Comparison of ENCODE assay signal across 11 cellular contexts in the genomic region with DNA sequence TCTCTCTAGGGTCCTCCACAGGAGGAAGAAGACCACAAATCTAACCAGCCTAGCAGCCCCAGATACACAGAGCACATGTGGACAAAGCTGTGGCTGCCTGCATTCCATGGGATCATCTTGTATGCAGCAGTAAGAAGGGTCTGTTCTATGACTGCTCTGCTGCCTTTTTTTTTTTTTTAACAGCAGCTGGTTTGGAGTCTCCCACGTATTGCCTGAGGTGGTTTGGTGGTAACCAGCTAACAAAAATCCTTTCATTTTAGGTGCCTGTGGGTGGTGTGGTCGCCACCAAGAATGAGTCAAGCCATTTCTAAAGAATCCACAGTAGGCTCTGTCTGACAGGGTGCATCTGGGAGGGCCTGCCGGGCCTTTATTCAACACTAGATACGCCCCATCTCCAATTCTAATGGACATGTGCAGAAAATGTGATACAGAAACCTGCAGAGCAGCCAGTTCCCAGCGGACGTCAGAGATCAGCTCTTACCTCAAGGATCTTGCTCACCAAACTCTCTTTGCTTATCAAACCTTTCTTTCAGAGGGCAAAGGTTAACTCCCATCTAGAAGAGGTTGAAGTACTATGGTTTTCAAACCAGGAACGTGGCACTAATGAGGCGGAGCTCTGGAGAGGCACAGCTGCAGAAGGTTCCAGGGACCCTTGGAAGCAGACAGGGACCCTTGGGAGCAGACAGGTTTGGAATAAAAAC. TPM values are rescaled to one million over a fixed set of nuclear protein-coding genes. Genes with fewer than 3 reads are reported as not detected.
DNase-seq lines count a peak whose midpoint lies in the region; ATAC-seq and TF ChIP-seq lines count a peak whose summit lies in the region.
"Had no signal": no experiment of that assay in that cellular context is flagged by ENCODE, and none has a peak within 500 bp of the region (broad histone marks: within the 10 kb centered on the region; RNA-seq: fewer than 3 reads in every experiment).

No MANE protein-coding gene starts in this region.

- DNase-seq in HPDE6-E6E7 (ENCODE audit: extremely low spot score): peak; percentile 28
- DNase-seq in activated CD4-positive, CD25-positive, alpha-beta regulatory T cell treated with anti-CD3 and anti-CD28 coated beads, Interleukin-2, amount 50 U/mL, for 72 hours: peak; percentile 47
- DNase-seq in fibroblast of gingiva (ENCODE audit: low read depth): peak; percentile 31
- peak; percentile 66 to 74 for DNase-seq in stimulated activated CD8-positive, alpha-beta memory T cell treated with anti-CD3 and anti-CD28 coated beads, Interleukin-15, amount 100 ng/mL, for 48 hours (ENCODE audit: low read depth in 2 of 2)
- no peak for DNase-seq in thyroid gland
- no peak for DNase-seq in KG1 (lab: John Stamatoyannopoulos, UW)
- DNase-seq: erythroblast, upper lobe of left lung had no signal

- H3K36me3 ChIP-seq in thyroid gland: no peaks in the 10 kb centered on the region
- H3K36me3 ChIP-seq: upper lobe of left lung had no signal

- no peak for ATAC-seq in GM18873 (IDR thresholded peaks at IDR 0.05; ENCODE audit: low FRiP score, unreplicated experiment)
- ATAC-seq: naive thymus-derived CD4-positive, alpha-beta T cell had no signal

- WGBS in thyroid gland, 2 donors: 83 to 84% methylated on average over 8 of the region's 8 CpGs

- no peak overlapping the region for H3K4me3 ChIP-seq in thyroid gland (replicated peaks in 1 of 3)
- H3K4me3 ChIP-seq: upper lobe of left lung had no signal

- no peak overlapping the region for H3K27ac ChIP-seq in thyroid gland
- H3K27ac ChIP-seq: HL-60, upper lobe of left lung had no signal

- intact Hi-C loops in thyroid gland (cut with DNase I): no loop called here

- no peak for TF ChIP-seq POLR2A in thyroid gland (IDR thresholded peaks at IDR 0.05)

- no peaks in the 10 kb centered on the region for H3K9me3 ChIP-seq in thyroid gland
- H3K9me3 ChIP-seq: upper lobe of left lung had no signal

- no peaks in the 10 kb centered on the region for H3K4me1 ChIP-seq in thyroid gland
- H3K4me1 ChIP-seq: upper lobe of left lung had no signal

- H3K27me3 ChIP-seq in thyroid gland: no peaks in the 10 kb centered on the region
- H3K27me3 ChIP-seq: upper lobe of left lung had no signal

- TF ChIP-seq CTCF in thyroid gland (IDR thresholded peaks at IDR 0.05): no peak

RNA-seq across cellular contexts. Expression of gene GNAS-AS1, which starts 32.0 kb away (rescaled TPM):
- total RNA-seq in thyroid gland: 1 to 10 TPM in 2 of 4 donors, under 1 TPM in 2; 0.42 to 1.9 (median 1.1) TPM

RNA-seq across cellular contexts. Expression of gene GNAS, which starts 33.8 kb away (rescaled TPM):
- 1,000 to 10,000 TPM; 2,457 to 5,038 (median 3,494) TPM for total RNA-seq in thyroid gland

Comparison
In these comparisons a context has a peak if more than half of its experiments do, and no peak if none do; other contexts are left out.
1. DNase-seq: peak in HPDE6-E6E7 (single experiment), activated CD4-positive, CD25-positive, alpha-beta regulatory T cell treated with anti-CD3 and anti-CD28 coated beads, Interleukin-2, amount 50 U/mL, for 72 hours (single experiment), fibroblast of gingiva (single experiment) and stimulated activated CD8-positive, alpha-beta memory T cell treated with anti-CD3 and anti-CD28 coated beads, Interleukin-15, amount 100 ng/mL, for 48 hours (2 of 2); none in thyroid gland (0 of 2) and KG1 (single experiment).